ENCODE assay signal across 8 cellular contexts in the genomic region with DNA sequence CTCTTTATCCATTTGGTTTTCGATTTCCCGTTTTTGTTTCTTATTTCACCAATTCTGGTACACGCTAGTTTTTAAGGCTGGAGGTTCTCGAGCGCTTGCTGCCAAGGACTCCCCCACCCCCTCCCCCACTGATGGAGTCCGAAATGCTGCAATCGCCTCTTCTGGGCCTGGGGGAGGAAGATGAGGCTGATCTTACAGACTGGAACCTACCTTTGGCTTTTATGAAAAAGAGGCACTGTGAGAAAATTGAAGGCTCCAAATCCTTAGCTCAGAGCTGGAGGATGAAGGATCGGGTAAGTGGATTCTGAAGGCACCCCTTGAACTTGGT. TPM values are rescaled to one million over a fixed set of nuclear protein-coding genes. Genes with fewer than 3 reads are reported as not detected.
DNase-seq lines count a peak whose midpoint lies in the region; ATAC-seq and TF ChIP-seq lines count a peak whose summit lies in the region.

No MANE protein-coding gene starts in this region.

- H3K4me3 Mint-ChIP-seq in WTC11 = peak overlapping the region; percentile 95

- DNase-seq in SIG-M5 treated with dmso at 0.1 percent for 504 hours (lab: John Stamatoyannopoulos, UW; ENCODE audit: unreplicated experiment) = peak; percentile 52
- no peak for DNase-seq in SIG-M5 (lab: John Stamatoyannopoulos, UW)
- DNase-seq in WTC11 (ENCODE audit: low spot score) = no peak
- DNase-seq in stimulated activated naive CD8-positive, alpha-beta T cell treated with anti-CD3 and anti-CD28 coated beads, Interleukin-15, Interleukin-2, amounts not matched to agents 100 U/mL and 50 U/mL, for 24 hours = peak; percentile 12
- no peak for DNase-seq in G401 (ENCODE audit: low spot score)

- peak overlapping the region; percentile 98 for H3K4me3 ChIP-seq in iPS-11a (ENCODE audit: low read depth, low read length)

- no peak for ATAC-seq in WTC11
- no peak for ATAC-seq in stimulated activated naive CD8-positive, alpha-beta T cell treated with anti-CD3 and anti-CD28 coated beads, Interleukin-15, Interleukin-2, amounts not matched to agents 100 U/mL and 50 U/mL, for 24 hours
- ATAC-seq in HG03159 (IDR thresholded peaks at IDR 0.05; ENCODE audit: unreplicated experiment) = no peak
- ATAC-seq in GM18519 (IDR thresholded peaks at IDR 0.05; ENCODE audit: low FRiP score, unreplicated experiment) = no peak

- H3K27me3 Mint-ChIP-seq in WTC11 (ENCODE audit: low read depth) = peaks cover 13% of the 10 kb centered on the region

- H3K27ac Mint-ChIP-seq in WTC11 = peak overlapping the region; percentile 86

- no peaks in the 10 kb centered on the region for H3K9me3 Mint-ChIP-seq in WTC11

- no peaks in the 10 kb centered on the region for H3K36me3 Mint-ChIP-seq in WTC11

- no peak for TF ChIP-seq CTCF in WTC11 (IDR thresholded peaks at IDR 0.05)

- POLR2A ChIA-PET in WTC11 (lab: Charles Lee) = no interaction called here

- in situ Hi-C loops in G401 (cut with HindIII; ENCODE audit: low sequenced_read_pairs) = no loop called here

- CTCF ChIA-PET in WTC11 (lab: Charles Lee) = interaction anchor here (0.6 to 1.9 kb wide), 3 partner anchors 30 to 373 kb away, joined by 3 to 8 read pairs (median 3); no protein-coding TSS in a partner anchor

- peaks cover 15% of the 10 kb centered on the region for H3K4me1 Mint-ChIP-seq in WTC11

TF ChIP-seq in WTC11, 78 proteins besides CTCF, POLR2A, EP300 and RAD21:
- no peak for TF ChIP-seq ZNF263 (CRISPR knock-in tag; IDR thresholded peaks at IDR 0.05; ENCODE audit: low read depth)
- TF ChIP-seq NFATC4 (CRISPR knock-in tag; IDR thresholded peaks at IDR 0.05) = no peak
- no peak for TF ChIP-seq KAT7 (CRISPR knock-in tag; IDR thresholded peaks at IDR 0.05; ENCODE audit: borderline replicate concordance)
- no peak for TF ChIP-seq ZNF671 (CRISPR knock-in tag; IDR thresholded peaks at IDR 0.05)
- no peak for TF ChIP-seq ZNF232 (CRISPR knock-in tag; IDR thresholded peaks at IDR 0.05)
- TF ChIP-seq, protein P1, sequence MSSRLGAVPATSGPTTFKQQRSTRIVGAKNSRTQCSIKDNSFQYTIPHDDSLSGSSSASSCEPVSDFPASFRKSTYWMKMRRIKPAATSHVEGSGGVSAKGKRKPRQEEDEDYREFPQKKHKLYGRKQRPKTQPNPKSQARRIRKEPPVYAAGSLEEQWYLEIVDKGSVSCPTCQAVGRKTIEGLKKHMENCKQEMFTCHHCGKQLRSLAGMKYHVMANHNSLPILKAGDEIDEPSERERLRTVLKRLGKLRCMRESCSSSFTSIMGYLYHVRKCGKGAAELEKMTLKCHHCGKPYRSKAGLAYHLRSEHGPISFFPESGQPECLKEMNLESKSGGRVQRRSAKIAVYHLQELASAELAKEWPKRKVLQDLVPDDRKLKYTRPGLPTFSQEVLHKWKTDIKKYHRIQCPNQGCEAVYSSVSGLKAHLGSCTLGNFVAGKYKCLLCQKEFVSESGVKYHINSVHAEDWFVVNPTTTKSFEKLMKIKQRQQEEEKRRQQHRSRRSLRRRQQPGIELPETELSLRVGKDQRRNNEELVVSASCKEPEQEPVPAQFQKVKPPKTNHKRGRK (CRISPR knock-in tag; IDR thresholded peaks at IDR 0.05; ENCODE audit: borderline replicate concordance) = no peak
- TF ChIP-seq, protein P2, sequence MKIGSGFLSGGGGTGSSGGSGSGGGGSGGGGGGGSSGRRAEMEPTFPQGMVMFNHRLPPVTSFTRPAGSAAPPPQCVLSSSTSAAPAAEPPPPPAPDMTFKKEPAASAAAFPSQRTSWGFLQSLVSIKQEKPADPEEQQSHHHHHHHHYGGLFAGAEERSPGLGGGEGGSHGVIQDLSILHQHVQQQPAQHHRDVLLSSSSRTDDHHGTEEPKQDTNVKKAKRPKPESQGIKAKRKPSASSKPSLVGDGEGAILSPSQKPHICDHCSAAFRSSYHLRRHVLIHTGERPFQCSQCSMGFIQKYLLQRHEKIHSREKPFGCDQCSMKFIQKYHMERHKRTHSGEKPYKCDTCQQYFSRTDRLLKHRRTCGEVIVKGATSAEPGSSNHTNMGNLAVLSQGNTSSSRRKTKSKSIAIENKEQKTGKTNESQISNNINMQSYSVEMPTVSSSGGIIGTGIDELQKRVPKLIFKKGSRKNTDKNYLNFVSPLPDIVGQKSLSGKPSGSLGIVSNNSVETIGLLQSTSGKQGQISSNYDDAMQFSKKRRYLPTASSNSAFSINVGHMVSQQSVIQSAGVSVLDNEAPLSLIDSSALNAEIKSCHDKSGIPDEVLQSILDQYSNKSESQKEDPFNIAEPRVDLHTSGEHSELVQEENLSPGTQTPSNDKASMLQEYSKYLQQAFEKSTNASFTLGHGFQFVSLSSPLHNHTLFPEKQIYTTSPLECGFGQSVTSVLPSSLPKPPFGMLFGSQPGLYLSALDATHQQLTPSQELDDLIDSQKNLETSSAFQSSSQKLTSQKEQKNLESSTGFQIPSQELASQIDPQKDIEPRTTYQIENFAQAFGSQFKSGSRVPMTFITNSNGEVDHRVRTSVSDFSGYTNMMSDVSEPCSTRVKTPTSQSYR (CRISPR knock-in tag; IDR thresholded peaks at IDR 0.05) = no peak
- no peak for TF ChIP-seq FOXJ3 (CRISPR knock-in tag; IDR thresholded peaks at IDR 0.05; ENCODE audit: borderline replicate concordance)
TF ChIP-seq in WTC11: peak in this region for 0.

RNA-seq across cellular contexts. Expression of a gene that starts 0.8 kb away (rescaled TPM):
- 35.6 to 41.0 TPM (median 36.8 TPM) in 3 replicates for total RNA-seq in WTC11 (2021)
- 25.9 and 27.7 TPM in 2 replicates for total RNA-seq in G401 (2014; rRNA removed; shearing (Covaris generic))

Comparison
In these comparisons a context has a peak if more than half of its experiments do, and no peak if none do; other contexts are left out.
1. DNase-seq: peak in SIG-M5 treated with dmso at 0.1 percent for 504 hours (single experiment) and stimulated activated naive CD8-positive, alpha-beta T cell treated with anti-CD3 and anti-CD28 coated beads, Interleukin-15, Interleukin-2, amounts not matched to agents 100 U/mL and 50 U/mL, for 24 hours (single experiment); none in SIG-M5 (single experiment), WTC11 (single experiment) and G401 (single experiment).